In the genomic region with DNA sequence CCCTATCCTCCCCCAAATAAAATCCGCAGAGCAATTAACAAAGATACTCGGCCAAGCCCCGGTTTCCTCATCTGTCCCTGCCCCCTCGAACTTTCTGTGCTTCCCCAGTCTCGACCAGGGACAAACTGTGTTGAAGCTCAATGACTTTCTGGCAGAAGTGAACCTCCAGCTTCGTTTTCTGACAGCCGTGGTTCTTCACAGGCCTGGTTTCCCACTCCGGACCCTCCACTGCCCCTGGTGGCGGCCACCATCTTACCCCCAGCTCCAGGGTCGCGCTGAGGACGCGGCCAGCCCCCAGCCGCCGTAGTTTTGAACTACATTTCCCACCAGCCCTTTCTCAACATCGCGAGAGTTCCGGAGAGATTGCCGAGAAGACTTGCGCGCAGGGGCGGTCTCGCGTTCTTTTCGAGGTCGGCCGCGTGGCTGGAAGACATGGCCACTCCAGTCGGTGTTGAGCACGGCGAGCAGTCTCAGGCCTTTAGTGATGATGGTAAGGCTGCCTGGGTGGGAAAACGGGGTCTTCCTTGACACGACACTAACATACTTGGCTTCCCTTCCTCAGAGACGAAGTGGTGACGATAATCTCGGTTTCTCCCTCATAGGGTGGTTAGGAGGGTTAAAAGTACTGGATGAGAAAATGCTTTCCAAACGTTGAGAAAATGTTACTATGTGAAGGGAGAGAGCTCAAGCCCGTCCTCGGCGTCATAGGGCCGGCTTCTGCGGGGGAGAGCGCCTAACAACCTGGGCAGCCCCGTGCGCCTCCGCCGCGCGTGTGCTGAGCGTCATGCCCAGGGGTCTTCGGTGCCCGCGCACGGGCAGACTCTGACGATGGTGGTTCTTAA, we compare ENCODE assay signal across 8 cellular contexts. TPM values are rescaled to one million over a fixed set of nuclear protein-coding genes. Genes with fewer than 3 reads are reported as not detected.
DNase-seq lines count a peak whose midpoint lies in the region; ATAC-seq and TF ChIP-seq lines count a peak whose summit lies in the region.

No MANE protein-coding gene starts in this region.

- in situ Hi-C loops in GM13976 (cut with MboI; ENCODE audit: low sequenced_read_pairs, unreplicated experiment) = no loop called here

- H3K27ac Mint-ChIP-seq in T-cell = peak overlapping the region; percentile 97 to 98

- H3K4me1 Mint-ChIP-seq in T-cell = peaks cover 42 to 66% (median 60%) of the 10 kb centered on the region in 3 donors

- peak; percentile 93 for DNase-seq in GM13976 (ENCODE audit: low spot score)
- DNase-seq in NCI-H146 (lab: John Stamatoyannopoulos, UW) = peak; percentile 97
- DNase-seq in T-cell = peak; percentile 83 to 94 (median 90)
- DNase-seq in amniotic stem cell (lab: John Stamatoyannopoulos, UW) = peak; percentile 95
- DNase-seq in left ventricle myocardium superior = peak; percentile 95
- peak; percentile 95 for DNase-seq in prostate gland (ENCODE audit: low spot score)

- H3K27ac ChIP-seq in prostate gland (peak overlapping the region; percentile 84), urinary bladder (ENCODE audit: low read depth) (peak overlapping the region; percentile 85)

- no peaks in the 10 kb centered on the region for H3K36me3 ChIP-seq in prostate gland
- no peaks in the 10 kb centered on the region for H3K36me3 ChIP-seq in urinary bladder (ENCODE audit: insufficient read depth)

- peak; percentile 77 for TF ChIP-seq POLR2A in prostate gland (IDR thresholded peaks at IDR 0.05)

- WGBS in prostate gland = under 1% methylated on average over 55 of the region's 55 CpGs
- under 1% methylated on average over 55 of the region's 55 CpGs for WGBS in urinary bladder

- H3K9me3 Mint-ChIP-seq in T-cell = no peaks in the 10 kb centered on the region

- H3K4me3 Mint-ChIP-seq in T-cell = peak overlapping the region; percentile 95 to 98 (median 96)

- ATAC-seq in HG02870 (IDR thresholded peaks at IDR 0.05; ENCODE audit: unreplicated experiment) (peak; percentile 78), T-cell (replicated peaks in 1 of 4) (peak; percentile 84 to 94 (median 88)), left ventricle myocardium superior (peak; percentile 86)

- no peaks in the 10 kb centered on the region for H3K27me3 ChIP-seq in prostate gland (replicated peaks; ENCODE audit: insufficient read depth)

- CTCF ChIA-PET in T-cell (lab: Charles Lee) = interaction anchor here (0.6 to 2.2 kb wide), 15 partner anchors 10 to 195 kb away, joined by 3 to 10 read pairs (median 4); partner anchors contain the start of gene ST6GALNAC2 (in 1 of the 2)

- H3K27me3 Mint-ChIP-seq in T-cell = no peaks in the 10 kb centered on the region

- no peaks in the 10 kb centered on the region for H3K9me3 ChIP-seq in prostate gland

- intact Hi-C loops in left ventricle myocardium superior (cut with micrococcal nuclease) (no loop called here), prostate gland (cut with DNase I) (loop anchor here (5.0 kb wide), 3 partner anchors 65 to 155 kb away; partner anchors contain the start of gene MXRA7)

- H3K4me1 ChIP-seq in prostate gland (replicated peaks) = no peaks in the 10 kb centered on the region
- H3K4me1 ChIP-seq in urinary bladder (ENCODE audit: insufficient read depth) = no peaks in the 10 kb centered on the region

- peak; percentile 45 for TF ChIP-seq CTCF in GM13976 (IDR thresholded peaks at IDR 0.05; ENCODE audit: borderline replicate concordance, control extremely low read depth, extremely low read depth, insufficient read depth, missing control alignments)
- TF ChIP-seq CTCF in prostate gland (IDR thresholded peaks at IDR 0.05) = peak in 2 of 4 experiments; percentile 67 to 71

- H3K36me3 Mint-ChIP-seq in T-cell = peaks cover 16% of the 10 kb centered on the region

- POLR2A ChIA-PET in T-cell (lab: Charles Lee) = interaction anchor here (0.6 to 0.8 kb wide), 3 partner anchors 11 to 113 kb away, joined by 3 read pairs; no protein-coding TSS in a partner anchor

- peak overlapping the region; percentile 48 to 61 for H3K4me3 ChIP-seq in prostate gland
- H3K4me3 ChIP-seq in urinary bladder (ENCODE audit: low read depth, low read length) = peak overlapping the region; percentile 66

RNA-seq across cellular contexts. Expression of gene PRCD, which starts 17.7 kb away (rescaled TPM):
- total RNA-seq in T-cell = 1 to 10 TPM in 2 of 5 donors, under 1 TPM in 3; 0.66 to 1.3 (median 0.92) TPM
- total RNA-seq in left ventricle myocardium superior = 4.3 TPM
- total RNA-seq in prostate gland = under 1 TPM; 0.36 to 0.85 TPM
- total RNA-seq in urinary bladder = 7.1 TPM
- polyA plus RNA-seq in urinary bladder = 10.6 TPM

RNA-seq across cellular contexts. Expression of gene CYGB, which starts 20.1 kb away (rescaled TPM):
- total RNA-seq in T-cell = under 1 TPM; 0.20 to 0.76 (median 0.65) TPM
- total RNA-seq in left ventricle myocardium superior = 28.0 TPM
- 10 to 100 TPM in 1 of 2 donors, 1 to 10 TPM in 1; 7.0 to 13.8 TPM for total RNA-seq in prostate gland
- 14.4 TPM for total RNA-seq in urinary bladder
- 68.7 TPM for polyA plus RNA-seq in urinary bladder

RNA-seq across cellular contexts. Expression of gene ST6GALNAC2, which starts 28.1 kb away (rescaled TPM):
- 1 to 10 TPM in 3 of 5 donors, under 1 TPM in 2; 0.55 to 4.7 (median 2.1) TPM for total RNA-seq in T-cell
- 5.1 TPM for total RNA-seq in left ventricle myocardium superior
- 10 to 100 TPM; 21.0 to 23.1 TPM for total RNA-seq in prostate gland
- 10.3 TPM for total RNA-seq in urinary bladder
- polyA plus RNA-seq in urinary bladder = 7.6 TPM

RNA-seq across cellular contexts. Expression of gene RHBDF2, which starts 56.4 kb away (rescaled TPM):
- total RNA-seq in T-cell (10 to 100 TPM; 35.2 to 99.0 (median 74.0) TPM), left ventricle myocardium superior (17.7 TPM), prostate gland (10 to 100 TPM; 29.9 to 31.1 TPM), urinary bladder (4.2 TPM)
- 17.2 TPM for polyA plus RNA-seq in urinary bladder

Comparison
In these comparisons a context has a peak if more than half of its experiments do, and no peak if none do; other contexts are left out.
1. Peak in every context shown above with its lines: DNase-seq, ATAC-seq, H3K4me3 ChIP-seq and H3K27ac ChIP-seq.